In genomic region chr5:41885286-41885685, GRCh38 we compare ENCODE assay signal across 30 cellular contexts.
"Had no signal": no experiment of that assay in that cellular context is flagged by ENCODE, and none has a peak within 500 bp of the region (broad histone marks: within the 10 kb centered on the region; RNA-seq: fewer than 3 reads in every experiment).

No MANE protein-coding gene starts in this region.

- H3K4me1 ChIP-seq: gastrocnemius medialis, left ventricle myocardium inferior, stomach, thyroid gland, upper lobe of right lung had no signal

- H3K9me3 ChIP-seq: gastrocnemius medialis, left ventricle myocardium inferior, stomach, thyroid gland, upper lobe of right lung had no signal

- H3K27ac ChIP-seq: brain microvascular endothelial cell, gastrocnemius medialis, left ventricle myocardium inferior, stomach, thyroid gland, upper lobe of right lung, WERI-Rb-1 had no signal

- H3K27me3 ChIP-seq: brain microvascular endothelial cell, gastrocnemius medialis, stomach, thyroid gland, upper lobe of right lung had no signal

- FAIRE-seq: astrocyte, islet of Langerhans had no signal

- DNase-seq: activated CD4-positive, alpha-beta T cell treated with anti-CD3 and anti-CD28 coated beads for 48 hours; activated CD4-positive, alpha-beta T cell treated with anti-CD3 and anti-CD28 coated beads, Interleukin-2, amount 50 U/mL, for 48 hours; activated effector memory CD4-positive, alpha-beta T cell treated with Interleukin-2 at 50 U/mL for 16 hours; activated naive CD4-positive, alpha-beta T cell treated with anti-CD3 and anti-CD28 coated beads for 36 hours; activated T-cell treated with anti-CD3 and anti-CD28 coated beads for 4 hours; activated T-cell treated with anti-CD3 and anti-CD28 coated beads, Interleukin-2, amount 50 U/mL, for 72 hours; amniotic stem cell; brain microvascular endothelial cell; cortex of kidney; effector memory CD8-positive, alpha-beta T cell; erythroblast; gastrocnemius medialis; glutamatergic neuron; left ventricle myocardium inferior; mesendoderm; natural killer cell; posterior cingulate gyrus; right cardiac atrium; stimulated activated CD4-positive, alpha-beta T cell treated with anti-CD3 and anti-CD28 coated beads, Interleukin-15, amount 100 ng/mL, for 24 hours; stimulated activated CD4-positive, alpha-beta T cell treated with anti-CD3 and anti-CD28 coated beads, Interleukin-2, amount 100 ng/mL, for 24 hours; stimulated activated naive B cell treated with anti-CD40 and anti-IgM and Interleukin-4, amounts not matched to agents 10 μg/mL and 1 μg/mL and 100 μg/mL, for 72 hours; stomach; T-helper 9 cell; thyroid gland; upper lobe of right lung; WERI-Rb-1 had no signal

- H3K36me3 ChIP-seq: brain microvascular endothelial cell, gastrocnemius medialis, left ventricle myocardium inferior, stomach, thyroid gland, upper lobe of right lung, WERI-Rb-1 had no signal

- ATAC-seq: activated CD4-positive, CD25-positive, alpha-beta regulatory T cell treated with anti-CD3 and anti-CD28 coated beads, Interleukin-2, amount 50 U/mL, for 24 hours; activated T-cell treated with anti-CD3 and anti-CD28 coated beads, Interleukin-2, amount 50 U/mL, for 72 hours; effector memory CD8-positive, alpha-beta T cell; gastrocnemius medialis; natural killer cell; right cardiac atrium; stimulated activated naive B cell treated with anti-CD40 and anti-IgM and Interleukin-4, amounts not matched to agents 10 μg/mL and 1 μg/mL and 100 μg/mL, for 72 hours; upper lobe of right lung had no signal

- H3K4me3 ChIP-seq: gastrocnemius medialis, left ventricle myocardium inferior, lung, stomach, thyroid gland, upper lobe of right lung had no signal
